In the genomic region with DNA sequence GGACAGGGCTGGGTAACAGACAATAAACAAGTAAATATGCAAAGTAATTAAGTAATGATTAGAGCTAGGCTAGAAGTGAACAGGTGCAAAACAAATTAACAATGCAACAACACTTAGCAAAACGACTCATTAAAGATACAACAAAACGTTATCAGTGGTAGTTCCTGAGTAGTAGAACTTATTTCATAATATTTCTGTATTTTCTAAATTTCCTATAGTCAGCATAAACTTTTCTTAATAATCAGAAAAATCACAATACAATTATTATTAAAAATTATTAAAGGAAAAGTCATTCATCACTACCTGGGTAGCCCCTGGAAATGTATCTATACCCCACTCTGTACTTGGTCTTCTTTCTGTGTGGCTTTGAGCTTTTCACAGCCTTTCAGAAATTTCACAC, we compare ENCODE assay signal across 20 cellular contexts.
DNase-seq lines count a peak whose midpoint lies in the region; ATAC-seq, FAIRE-seq and TF ChIP-seq lines count a peak whose summit lies in the region.
"Had no signal": no experiment of that assay in that cellular context is flagged by ENCODE, and none has a peak within 500 bp of the region (broad histone marks: within the 10 kb centered on the region; RNA-seq: fewer than 3 reads in every experiment).

No MANE protein-coding gene starts in this region.

- 1% methylated on average over 2 of the region's 2 CpGs for WGBS in A549 (ENCODE audit: missing lambda C conversion rate)
- 0% methylated on average over 2 of the region's 2 CpGs for WGBS in K562 (ENCODE audit: insufficient coverage, low coverage, missing lambda C conversion rate)

- no peak overlapping the region for H3K27ac ChIP-seq in A549
- H3K27ac ChIP-seq in K562 (ENCODE audit: extremely low read depth, low read depth, low read length), result no peak overlapping the region
- H3K27ac ChIP-seq: 22Rv1, BLaER1 had no signal

- no peaks in the 10 kb centered on the region for H4K20me1 ChIP-seq in K562 (replicated peaks; ENCODE audit: control insufficient read depth, insufficient read depth, low read length)
- H4K20me1 ChIP-seq: BLaER1 had no signal

- TF ChIP-seq RAD21 in A549 (conservative IDR thresholded peaks at IDR 0.05 in 1 of 2, IDR thresholded peaks at IDR 0.05 in 1 of 2) (no peak), K562 (CRISPR knock-in tag; conservative IDR thresholded peaks at IDR 0.05 in 1 of 2, IDR thresholded peaks at IDR 0.05 in 1 of 2) (no peak)

- H3K79me2 ChIP-seq in K562 (ENCODE audit: control insufficient read depth, insufficient read depth, low read length), result no peaks in the 10 kb centered on the region

- H3K9me3 ChIP-seq in A549 (no peaks in the 10 kb centered on the region), K562 (replicated peaks; ENCODE audit: control insufficient read depth, insufficient read depth, low read depth, low read length) (no peaks in the 10 kb centered on the region)
- H3K9me3 ChIP-seq: BE2C, BLaER1, Caco-2 had no signal

- no peaks in the 10 kb centered on the region for H3K9me1 ChIP-seq in K562 (ENCODE audit: control insufficient read depth, insufficient read depth, low read length)

- BruUV-seq in K562 (replicated peaks; lab: Mats Ljungman, UMichigan), result no TSS peak

- no peak overlapping the region for H2AFZ ChIP-seq in K562 (ENCODE audit: low read depth, low read length)

- H3K4me3 ChIP-seq in A549 (no peak overlapping the region), K562 (no peak overlapping the region)
- H3K4me3 ChIP-seq: BLaER1 had no signal

- no peak for FAIRE-seq in A549 (lab: Jason Lieb, UNC)
- no peak for FAIRE-seq in K562 (lab: Jason Lieb, UNC)
- FAIRE-seq: D721Med, G401.6, GM12891, GM19239 had no signal

- DNase-seq in NCI-H1105 treated with DMSO at 0.1 percent for 48 hours (lab: John Stamatoyannopoulos, UW) (peak; percentile 47), NCI-H1105 (lab: John Stamatoyannopoulos, UW) (no peak), A549 (ENCODE audit: low read depth in 1 of 2, low spot score in 1 of 2) (no peak), K562 (ENCODE audit: extremely low read depth in 1 of 4, low spot score in 3 of 4) (no peak)
- DNase-seq in activated CD8-positive, alpha-beta memory T cell treated with anti-CD3 and anti-CD28 coated beads, Interleukin-2, amount 50 U/mL, for 4 hours, result no peak
- DNase-seq: ACHN; BE2C; C1 segment of cervical spinal cord; Caco-2; Calu3; CD4-positive, CD25-positive, alpha-beta regulatory T cell; CD8-positive, alpha-beta T cell; DMS79 treated with DMSO at 0.1 percent for 48 hours; GF-D8 had no signal

- TF ChIP-seq POLR2A in A549 (IDR thresholded peaks at IDR 0.05; ENCODE audit: low read length) (no peak), K562 (conservative IDR thresholded peaks at IDR 0.05) (no peak)

- H3K36me3 ChIP-seq in K562 (ENCODE audit: control insufficient read depth, insufficient read depth, low read length), result no peaks in the 10 kb centered on the region
- H3K36me3 ChIP-seq: BE2C, BLaER1 had no signal

- CTCF ChIA-PET in A549 (lab: Yijun Ruan, JAX), result no interaction called here
- CTCF ChIA-PET in K562 (lab: Yijun Ruan, JAX; ENCODE audit: low intra/inter-chr PET ratio), result no interaction called here

- no peaks in the 10 kb centered on the region for H3K27me3 ChIP-seq in K562 (ENCODE audit: control insufficient read depth in 2 of 2, insufficient read depth in 2 of 2, low read length in 2 of 2)
- H3K27me3 ChIP-seq: BE2C, BLaER1 had no signal

- H3K4me2 ChIP-seq in A549, result no peak overlapping the region
- no peak overlapping the region for H3K4me2 ChIP-seq in K562 (ENCODE audit: insufficient read depth, low read length)
- H3K4me2 ChIP-seq: BLaER1 had no signal

- in situ Hi-C loops in K562 (cut with MboI), result no loop called here

- intact Hi-C loops in K562 (cut with micrococcal nuclease), result no loop called here

- POLR2A ChIA-PET in A549 (lab: Yijun Ruan, JAX), result no interaction called here
- POLR2A ChIA-PET in K562 (lab: Yijun Ruan, JAX), result no interaction called here

- ATAC-seq in A549 (no peak), K562 (no peak)
- ATAC-seq: CD8-positive, alpha-beta T cell had no signal

- H3K4me1 ChIP-seq in A549 (no peaks in the 10 kb centered on the region), K562 (replicated peaks in 1 of 2; ENCODE audit: control insufficient read depth in 2 of 2, insufficient read depth in 2 of 2, low read length in 2 of 2) (no peaks in the 10 kb centered on the region)
- H3K4me1 ChIP-seq: BE2C, BLaER1, Caco-2 had no signal

- no peak overlapping the region for H3K9ac ChIP-seq in K562 (ENCODE audit: insufficient read depth in 1 of 2, low read depth in 2 of 2, low read length in 2 of 2)
- H3K9ac ChIP-seq: BLaER1 had no signal

- no peak for TF ChIP-seq CTCF in A549 (IDR thresholded peaks at IDR 0.05)
- TF ChIP-seq CTCF in K562 (IDR thresholded peaks at IDR 0.05 in 2 of 3, conservative IDR thresholded peaks at IDR 0.05 in 1 of 3; ENCODE audit: insufficient read depth in 2 of 3, low read depth in 1 of 3, low read length in 3 of 3), result no peak

- no peak for TF ChIP-seq EP300 in A549 (IDR thresholded peaks at IDR 0.05)
- no peak for TF ChIP-seq EP300 in K562 (IDR thresholded peaks at IDR 0.05; ENCODE audit: low read length)

TF ChIP-seq in A549, 52 proteins besides CTCF, POLR2A, EP300 and RAD21:
- no peak for TF ChIP-seq ZFP36 (IDR thresholded peaks at IDR 0.05; ENCODE audit: borderline replicate concordance, partially characterized antibody)
- no peak for TF ChIP-seq PHF8 (IDR thresholded peaks at IDR 0.05; ENCODE audit: borderline replicate concordance, low read depth)
- TF ChIP-seq MAFK (IDR thresholded peaks at IDR 0.05; ENCODE audit: partially characterized antibody), result peak; percentile 28
- TF ChIP-seq ZNF302 (CRISPR knock-in tag; IDR thresholded peaks at IDR 0.05), result no peak

TF ChIP-seq in K562, 482 proteins besides CTCF, POLR2A, EP300 and RAD21:
- TF ChIP-seq RFX1 (IDR thresholded peaks at IDR 0.05) (no peak), C11orf30 (IDR thresholded peaks at IDR 0.05; ENCODE audit: low read depth) (peak; percentile 30; the same call in 1 of the 2 replicates), ZNF316 (IDR thresholded peaks at IDR 0.05) (peak; percentile 62)
